In the genomic region with DNA sequence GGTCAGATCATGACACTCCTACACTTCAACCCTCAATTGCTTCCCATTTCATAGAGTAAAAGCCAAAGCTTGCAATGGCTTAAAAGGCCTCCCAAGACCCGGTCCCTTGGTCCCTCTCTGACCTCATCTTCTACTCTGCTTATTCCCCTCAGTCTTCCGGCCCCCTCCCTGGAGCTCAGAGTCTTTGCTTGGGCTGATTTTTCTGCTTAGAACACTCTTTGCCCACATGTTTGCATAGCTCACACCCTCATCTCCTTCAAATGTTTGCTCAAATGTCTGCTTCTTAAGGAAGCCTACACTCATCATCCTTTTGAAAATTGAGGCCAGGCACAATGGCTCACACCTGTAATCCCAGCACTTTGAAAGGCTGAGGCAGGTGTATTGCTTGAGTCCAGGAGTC, we compare ENCODE assay signal across 23 cellular contexts.
DNase-seq lines count a peak whose midpoint lies in the region; ATAC-seq, FAIRE-seq and TF ChIP-seq lines count a peak whose summit lies in the region.
"Had no signal": no experiment of that assay in that cellular context is flagged by ENCODE, and none has a peak within 500 bp of the region (broad histone marks: within the 10 kb centered on the region; RNA-seq: fewer than 3 reads in every experiment).

No MANE protein-coding gene starts in this region.

- no peak overlapping the region for H3K4me3 ChIP-seq in HUES48 (ENCODE audit: low read depth, low read length)
- H3K4me3 ChIP-seq in lower lobe of right lung, result no peak overlapping the region
- H3K4me3 ChIP-seq: GM23248, HAP-1, MG63, SJCRH30 had no signal

- H3K9ac ChIP-seq in HUES48 (ENCODE audit: low read depth, low read length), result no peak overlapping the region
- H3K9ac ChIP-seq: GM23248 had no signal

- no peak for FAIRE-seq in H54 (lab: Jason Lieb, UNC)
- FAIRE-seq: HTR-8/SVneo had no signal

- H3K9me3 ChIP-seq in HUES48 (ENCODE audit: control insufficient read depth, insufficient read depth, low read length) (no peaks in the 10 kb centered on the region), lower lobe of right lung (no peaks in the 10 kb centered on the region)
- H3K9me3 ChIP-seq: HAP-1, SJCRH30 had no signal

- no peaks in the 10 kb centered on the region for H3K36me3 Mint-ChIP-seq in activated CD8-positive, alpha-beta memory T cell treated with anti-CD3 and anti-CD28 coated beads, Interleukin-2, amount 10 ng/mL, durations not matched to agents 7 days and 5 days
- H3K36me3 Mint-ChIP-seq: CD14-positive monocyte; CD8-positive, alpha-beta memory T cell had no signal

- H3K27me3 ChIP-seq in HUES48 (ENCODE audit: control insufficient read depth, insufficient read depth, low read length) (no peaks in the 10 kb centered on the region), lower lobe of right lung (ENCODE audit: low read depth) (no peaks in the 10 kb centered on the region)
- H3K27me3 ChIP-seq: MG63, SJCRH30 had no signal

- H3K4me1 ChIP-seq in HUES48 (ENCODE audit: control insufficient read depth, insufficient read depth, low read length), result peaks cover 13% of the 10 kb centered on the region
- H3K4me1 ChIP-seq in lower lobe of right lung, result no peaks in the 10 kb centered on the region
- H3K4me1 ChIP-seq: HAP-1, SJCRH30 had no signal

- CTCF ChIA-PET in activated CD8-positive, alpha-beta memory T cell treated with anti-CD3 and anti-CD28 coated beads, Interleukin-2, amount 10 ng/mL, durations not matched to agents 7 days and 5 days (lab: Charles Lee), result no interaction called here

- H3K27ac Mint-ChIP-seq in activated CD8-positive, alpha-beta memory T cell treated with anti-CD3 and anti-CD28 coated beads, Interleukin-2, amount 10 ng/mL, durations not matched to agents 7 days and 5 days, result no peak overlapping the region
- H3K27ac Mint-ChIP-seq: CD14-positive monocyte; CD8-positive, alpha-beta memory T cell; HFFc6 had no signal

- H3K36me3 ChIP-seq in HUES48 (ENCODE audit: control insufficient read depth, insufficient read depth, low read length) (no peaks in the 10 kb centered on the region), lower lobe of right lung (no peaks in the 10 kb centered on the region)
- H3K36me3 ChIP-seq: HAP-1, MG63, SJCRH30 had no signal

- H3K4me1 Mint-ChIP-seq in activated CD8-positive, alpha-beta memory T cell treated with anti-CD3 and anti-CD28 coated beads, Interleukin-2, amount 10 ng/mL, durations not matched to agents 7 days and 5 days, result no peaks in the 10 kb centered on the region
- H3K4me1 Mint-ChIP-seq: CD14-positive monocyte; CD8-positive, alpha-beta memory T cell had no signal

- H3K27ac ChIP-seq in HUES48 (ENCODE audit: low read depth, low read length) (peak overlapping the region; percentile 79), lower lobe of right lung (peak overlapping the region; percentile 50)
- H3K27ac ChIP-seq: GM23248, SJCRH30 had no signal

- TF ChIP-seq CTCF in lower lobe of right lung (IDR thresholded peaks at IDR 0.05), result no peak

- H3K9me3 Mint-ChIP-seq in activated CD8-positive, alpha-beta memory T cell treated with anti-CD3 and anti-CD28 coated beads, Interleukin-2, amount 10 ng/mL, durations not matched to agents 7 days and 5 days (ENCODE audit: low read depth), result no peaks in the 10 kb centered on the region

- TF ChIP-seq POLR2A in H54 (IDR thresholded peaks at IDR 0.05; ENCODE audit: low read depth, low read length), result no peak

- ATAC-seq in lower lobe of right lung, result peak; percentile 92 to 93
- ATAC-seq in activated CD8-positive, alpha-beta memory T cell treated with anti-CD3 and anti-CD28 coated beads, Interleukin-2, amount 10 ng/mL, durations not matched to agents 7 days and 5 days, result no peak

- no peak overlapping the region for H3K4me3 Mint-ChIP-seq in activated CD8-positive, alpha-beta memory T cell treated with anti-CD3 and anti-CD28 coated beads, Interleukin-2, amount 10 ng/mL, durations not matched to agents 7 days and 5 days
- H3K4me3 Mint-ChIP-seq: CD14-positive monocyte, HFFc6 had no signal

- H3K27me3 Mint-ChIP-seq in activated CD8-positive, alpha-beta memory T cell treated with anti-CD3 and anti-CD28 coated beads, Interleukin-2, amount 10 ng/mL, durations not matched to agents 7 days and 5 days, result peaks cover 33% of the 10 kb centered on the region

- DNase-seq in NCI-H510A treated with DMSO at 0.1 percent for 48 hours (lab: John Stamatoyannopoulos, UW), result peak; percentile 63
- DNase-seq in lower lobe of right lung, result no peak
- DNase-seq in activated CD8-positive, alpha-beta memory T cell treated with anti-CD3 and anti-CD28 coated beads, Interleukin-2, amount 10 ng/mL, durations not matched to agents 7 days and 5 days, result no peak
- DNase-seq in RKO (ENCODE audit: low spot score), result no peak
- no peak for DNase-seq in EL
- no peak for DNase-seq in H54 (ENCODE audit: insufficient read length, low spot score)
- DNase-seq: CD8-positive, alpha-beta memory T cell; DMS 273 treated with DMSO at 0.1 percent for 48 hours; DND-41; GM23248; HFFc6; IMR-90; KG1; MG63; NCI-H1105 treated with DMSO at 0.1 percent for 48 hours; NCI-H2081; NCI-H2171; NCI-H226; SJCRH30 had no signal

- intact Hi-C loops in lower lobe of right lung (cut with DNase I), result no loop called here
